16 cellular contexts compared by ENCODE assay signal in genomic region chr9:134501266-134502181, GRCh38.
DNase-seq lines count a peak whose midpoint lies in the region; FAIRE-seq and TF ChIP-seq lines count a peak whose summit lies in the region.
"Had no signal": no experiment of that assay in that cellular context is flagged by ENCODE, and none has a peak within 500 bp of the region (broad histone marks: within the 10 kb centered on the region; RNA-seq: fewer than 3 reads in every experiment).

No MANE protein-coding gene starts in this region.

- FAIRE-seq in H1 (lab: Jason Lieb, UNC), result no peak
- FAIRE-seq: endometrium, G401.6, GM12891 had no signal

- H3K79me2 ChIP-seq in H1 (ENCODE audit: control insufficient read depth in 1 of 2, insufficient read depth in 2 of 2, low read length in 2 of 2), result no peaks in the 10 kb centered on the region

- H2BK20ac ChIP-seq in H1 (ENCODE audit: low read length), result no peak overlapping the region

- TF ChIP-seq RAD21 in H1 (IDR thresholded peaks at IDR 0.05 in 1 of 2, conservative IDR thresholded peaks at IDR 0.05 in 1 of 2; ENCODE audit: low read depth in 2 of 2, low read length in 2 of 2), result no peak

- no peak for TF ChIP-seq EP300 in H1 (IDR thresholded peaks at IDR 0.05; ENCODE audit: borderline replicate concordance in 1 of 2, low read depth in 2 of 2, low read length in 2 of 2)

- 83% methylated on average over 24 of the region's 44 CpGs; no CpG with 5 or more reads in 1 of the 2 experiments for WGBS in H1 (ENCODE audit: extremely low coverage in 1 of 2, insufficient coverage in 1 of 2, insufficient read length in 1 of 2, insufficient replicate concordance in 2 of 2, low coverage in 1 of 2, low lambda C conversion rate in 2 of 2, missing lambda C conversion rate in 1 of 2), 2 experiments

- peak overlapping the region; percentile 63; the same call in 1 of the 2 replicates for H2AFZ ChIP-seq in H1 (ENCODE audit: low read length)

- H3K14ac ChIP-seq in H1 (ENCODE audit: insufficient read length), result no peak overlapping the region

- H3K79me1 ChIP-seq in H1 (ENCODE audit: low read depth, low read length), result no peaks in the 10 kb centered on the region

- H3K4me3 ChIP-seq in BLaER1, result peak overlapping the region; percentile 50
- peak overlapping the region; percentile 35 for H3K4me3 ChIP-seq in HUES48 (ENCODE audit: low read depth, low read length)
- H3K4me3 ChIP-seq in H1 (ENCODE audit: extremely low read depth in 1 of 4, insufficient read depth in 2 of 4, low read depth in 3 of 4, low read length in 4 of 4), result peak overlapping the region in 1 of 4 experiments; percentile 3; a peak in 1 of 8 replicates

- DNase-seq in H1 (ENCODE audit: low read depth in 1 of 2, low spot score in 2 of 2), result no peak
- peak; percentile 85 for DNase-seq in mesenteric fat pad (ENCODE audit: low spot score)
- DNase-seq in DMS53 treated with DMSO at 0.1 percent for 48 hours (lab: John Stamatoyannopoulos, UW; ENCODE audit: unreplicated experiment), result no peak
- no peak for DNase-seq in amygdala (lab: John Stamatoyannopoulos, UW)
- DNase-seq in NCI-H226, result no peak
- no peak for DNase-seq in NK-92 treated with Interleukin-12 subunit alpha and Interleukin-12 subunit beta, amount 100 ng/mL, for 24 hours (lab: John Stamatoyannopoulos, UW)
- DNase-seq: activated CD4-positive, alpha-beta T cell treated with anti-CD3 and anti-CD28 coated beads, Interleukin-2, amount 50 U/mL, for 4 hours; activated T-cell treated with anti-CD3 and anti-CD28 coated beads, Interleukin-2, amount 50 U/mL, for 4 hours; NCI-H187; NCI-H510A treated with DMSO at 0.1 percent for 48 hours; stimulated activated CD4-positive, alpha-beta T cell treated with anti-CD3 and anti-CD28 coated beads, Interleukin-4, amount 100 ng/mL, for 1 hour had no signal

- H2BK5ac ChIP-seq in H1 (ENCODE audit: low read depth, low read length), result no peak overlapping the region

- CTCF ChIA-PET in H1 (lab: Charles Lee; ENCODE audit: partially characterized antibody), result interaction anchor here (0.7 to 1.5 kb wide), 7 partner anchors 17 to 399 kb away, joined by 3 to 4 read pairs (median 3); no protein-coding TSS in a partner anchor

- H3K27me3 ChIP-seq in BLaER1 (peaks cover 24% of the 10 kb centered on the region), HUES48 (ENCODE audit: control insufficient read depth, insufficient read depth, low read length) (peaks cover 16% of the 10 kb centered on the region), H1 (replicated peaks in 1 of 4; ENCODE audit: control insufficient read depth in 3 of 4, extremely low read depth in 1 of 4, insufficient read depth in 3 of 4, low read length in 3 of 4) (no peaks in the 10 kb centered on the region)

- peaks cover 30% of the 10 kb centered on the region for H3K9me3 ChIP-seq in BLaER1
- no peaks in the 10 kb centered on the region for H3K9me3 ChIP-seq in HUES48 (ENCODE audit: control insufficient read depth, insufficient read depth, low read length)
- no peaks in the 10 kb centered on the region; a peak in 1 of 4 replicates for H3K9me3 ChIP-seq in H1 (ENCODE audit: insufficient read depth in 2 of 2, low read depth in 1 of 2, low read length in 1 of 2)

- H2AK5ac ChIP-seq in H1 (ENCODE audit: low read depth, low read length), result no peak overlapping the region

- no peak overlapping the region for H3K56ac ChIP-seq in H1 (replicated peaks; ENCODE audit: insufficient read length, low read depth, low read length)

- H3K23me2 ChIP-seq in H1 (ENCODE audit: low read depth, low read length), result no peaks in the 10 kb centered on the region

- no peak for TF ChIP-seq CTCF in H1 (IDR thresholded peaks at IDR 0.05; ENCODE audit: control extremely low read depth in 1 of 3, insufficient read depth in 1 of 3, low read depth in 1 of 3, low read length in 3 of 3)

- H3K23ac ChIP-seq in H1 (ENCODE audit: insufficient read length), result no peak overlapping the region

- H2BK120ac ChIP-seq in H1 (replicated peaks; ENCODE audit: low read depth, low read length), result no peak overlapping the region

- H3K27ac ChIP-seq in BLaER1 (no peak overlapping the region), HUES48 (ENCODE audit: low read depth, low read length) (no peak overlapping the region), H1 (ENCODE audit: low read depth, low read length) (no peak overlapping the region)

- H3K4me1 ChIP-seq in BLaER1 (peaks cover 9% of the 10 kb centered on the region; the same call in 1 of the 2 replicates), HUES48 (ENCODE audit: control insufficient read depth, insufficient read depth, low read length) (no peaks in the 10 kb centered on the region; the same call in 1 of the 2 replicates), H1 (replicated peaks in 1 of 4; ENCODE audit: control insufficient read depth in 3 of 4, insufficient read depth in 4 of 4, low read length in 3 of 4) (no peaks in the 10 kb centered on the region)

- H4K20me1 ChIP-seq in BLaER1, result no peaks in the 10 kb centered on the region
- no peaks in the 10 kb centered on the region for H4K20me1 ChIP-seq in H1 (replicated peaks in 1 of 2; ENCODE audit: control insufficient read depth in 1 of 2, insufficient read depth in 2 of 2, low read length in 2 of 2)

- H4K8ac ChIP-seq in H1 (ENCODE audit: extremely low read depth, insufficient read depth, low read length), result peak overlapping the region; percentile 57; the same call in 1 of the 2 replicates

- H3K4me2 ChIP-seq in BLaER1 (no peak overlapping the region), H1 (ENCODE audit: insufficient read depth in 1 of 2, low read depth in 2 of 2, low read length in 2 of 2) (peak overlapping the region in 1 of 2 experiments; percentile 49; a peak in 2 of 4 replicates)

- H4K5ac ChIP-seq in H1 (ENCODE audit: insufficient read length, low read depth, low read length), result no peak overlapping the region

- POLR2A ChIA-PET in H1 (lab: Charles Lee; ENCODE audit: partially characterized antibody), result interaction anchor here (0.7 kb wide), 1 partner anchor 847 kb away, joined by 3 read pairs; no protein-coding TSS in a partner anchor

- no peak overlapping the region for H3K4ac ChIP-seq in H1 (replicated peaks; ENCODE audit: insufficient read length, low read depth, low read length)

- TF ChIP-seq POLR2A in H1 (IDR thresholded peaks at IDR 0.05; ENCODE audit: control extremely low read depth in 1 of 2, low read depth in 2 of 2, low read length in 2 of 2), result no peak

- no peak overlapping the region for H2BK12ac ChIP-seq in H1 (ENCODE audit: low read depth, low read length)

- no peak overlapping the region for H4K91ac ChIP-seq in H1 (replicated peaks; ENCODE audit: insufficient read length, low read length)

- H3K9ac ChIP-seq in BLaER1 (no peak overlapping the region), HUES48 (ENCODE audit: low read depth, low read length) (no peak overlapping the region), H1 (replicated peaks in 1 of 4; ENCODE audit: extremely low read depth in 1 of 4, low read depth in 3 of 4, low read length in 3 of 4) (no peak overlapping the region)

- no peak overlapping the region for H2BK15ac ChIP-seq in H1 (ENCODE audit: low read length)

- no peak overlapping the region for H3K18ac ChIP-seq in H1 (ENCODE audit: extremely low read depth, low read length)

- H3K36me3 ChIP-seq in BLaER1 (peaks cover 8% of the 10 kb centered on the region; the same call in 1 of the 2 replicates), HUES48 (ENCODE audit: control insufficient read depth, insufficient read depth, low read length) (no peaks in the 10 kb centered on the region), H1 (ENCODE audit: control insufficient read depth in 2 of 4, insufficient read depth in 4 of 4, low read length in 3 of 4) (no peaks in the 10 kb centered on the region)

TF ChIP-seq in H1, 55 proteins besides CTCF, POLR2A, EP300 and RAD21:
- no peak for TF ChIP-seq RNF2 (IDR thresholded peaks at IDR 0.05; ENCODE audit: borderline replicate concordance, low read depth, low read length, missing control alignments, poor library complexity, severe bottlenecking)
- no peak for TF ChIP-seq ATF2 (IDR thresholded peaks at IDR 0.05; ENCODE audit: low read length)
- no peak for TF ChIP-seq TBP (IDR thresholded peaks at IDR 0.05; ENCODE audit: low read depth, low read length)
- no peak for TF ChIP-seq KDM4A (IDR thresholded peaks at IDR 0.05; ENCODE audit: low read depth, low read length, severe bottlenecking)
- TF ChIP-seq GTF2F1 (IDR thresholded peaks at IDR 0.05; ENCODE audit: borderline replicate concordance, low read depth, low read length), result no peak
- no peak for TF ChIP-seq KDM5A (IDR thresholded peaks at IDR 0.05; ENCODE audit: low read length)
- no peak for TF ChIP-seq CBX5 (IDR thresholded peaks at IDR 0.05; ENCODE audit: low read depth, low read length)
- TF ChIP-seq MAFK (IDR thresholded peaks at IDR 0.05; ENCODE audit: low read depth, low read length), result no peak
- TF ChIP-seq BRCA1 (IDR thresholded peaks at IDR 0.05; ENCODE audit: low read depth, low read length), result no peak
- TF ChIP-seq HDAC6 (IDR thresholded peaks at IDR 0.05; ENCODE audit: low read depth, low read length), result no peak
- TF ChIP-seq TAF1 (IDR thresholded peaks at IDR 0.05; ENCODE audit: low read depth, low read length), result no peak
- no peak for TF ChIP-seq NRF1 (IDR thresholded peaks at IDR 0.05; ENCODE audit: low read depth, low read length)
